In genomic region chr5:67605730-67606585, GRCh38 we compare ENCODE assay signal across 1 cellular context.
A peak's percentile ranks its signal among the peaks of the same experiment; 100 is the strongest.
TF ChIP-seq lines count a peak whose summit lies in the region.

No MANE protein-coding gene starts in this region.

TF ChIP-seq in HepG2, 621 proteins besides CTCF, POLR2A, EP300 and RAD21 (continued from another document and continues in another):
- TF ChIP-seq ZNF552 (CRISPR knock-in tag; IDR thresholded peaks at IDR 0.05; ENCODE audit: borderline replicate concordance) (no peak), TOE1 (CRISPR knock-in tag; IDR thresholded peaks at IDR 0.05) (no peak), ZNF607 (CRISPR knock-in tag; IDR thresholded peaks at IDR 0.05; ENCODE audit: borderline replicate concordance) (no peak), ZFP62 (CRISPR knock-in tag; IDR thresholded peaks at IDR 0.05) (no peak), TBP (CRISPR knock-in tag; IDR thresholded peaks at IDR 0.05) (no peak), ZNF710 (CRISPR knock-in tag; IDR thresholded peaks at IDR 0.05; ENCODE audit: borderline replicate concordance) (peak; percentile 74), TCF7 (IDR thresholded peaks at IDR 0.05; ENCODE audit: low read depth) (peak; percentile 70), CREM (IDR thresholded peaks at IDR 0.05) (peak; percentile 64; the same call in 1 of the 2 replicates), CREM (CRISPR knock-in tag; IDR thresholded peaks at IDR 0.05) (no peak), ISX (CRISPR knock-in tag; conservative IDR thresholded peaks at IDR 0.05) (no peak), ZNF639 (CRISPR knock-in tag; conservative IDR thresholded peaks at IDR 0.05) (no peak), ZMAT5 (CRISPR knock-in tag; IDR thresholded peaks at IDR 0.05; ENCODE audit: borderline replicate concordance, low read depth) (no peak), ZFP36L1 (CRISPR knock-in tag; IDR thresholded peaks at IDR 0.05) (no peak), SMYD3 (CRISPR knock-in tag; IDR thresholded peaks at IDR 0.05) (no peak), REL (CRISPR knock-in tag; conservative IDR thresholded peaks at IDR 0.05) (no peak), PAX8 (CRISPR knock-in tag; IDR thresholded peaks at IDR 0.05; ENCODE audit: borderline replicate concordance) (no peak), FOXA1 (IDR thresholded peaks at IDR 0.05) (no peak), FOXA1 (CRISPR knock-in tag; IDR thresholded peaks at IDR 0.05) (no peak), RCOR2 (CRISPR knock-in tag; IDR thresholded peaks at IDR 0.05) (no peak), ZFX (CRISPR knock-in tag; IDR thresholded peaks at IDR 0.05; ENCODE audit: low read depth) (no peak), ZNF646 (CRISPR knock-in tag; IDR thresholded peaks at IDR 0.05) (no peak), AHDC1 (CRISPR knock-in tag; IDR thresholded peaks at IDR 0.05; ENCODE audit: borderline replicate concordance) (peak; percentile 81; the same call in 1 of the 2 replicates), TARDBP (CRISPR knock-in tag; IDR thresholded peaks at IDR 0.05) (no peak; the same call in 1 of the 2 replicates), ZNF577 (CRISPR knock-in tag; IDR thresholded peaks at IDR 0.05; ENCODE audit: borderline replicate concordance, low read depth) (no peak), ZBTB44 (CRISPR knock-in tag; IDR thresholded peaks at IDR 0.05) (no peak), ZNF263 (CRISPR knock-in tag; IDR thresholded peaks at IDR 0.05) (0 out of 2 replicates have a peak, but pooled peaks have one; percentile 15), ZNF513 (CRISPR knock-in tag; conservative IDR thresholded peaks at IDR 0.05) (no peak), SIN3B (IDR thresholded peaks at IDR 0.05; ENCODE audit: low read length) (no peak), IRF1 (CRISPR knock-in tag; IDR thresholded peaks at IDR 0.05; ENCODE audit: low read depth) (no peak), MEF2D (CRISPR knock-in tag; IDR thresholded peaks at IDR 0.05) (0 out of 2 replicates have a peak, but pooled peaks have one; percentile 37), ZNF44 (CRISPR knock-in tag; IDR thresholded peaks at IDR 0.05) (0 out of 2 replicates have a peak, but pooled peaks have one; percentile 32), ZNF549 (CRISPR knock-in tag; IDR thresholded peaks at IDR 0.05) (no peak), SOX5 (CRISPR knock-in tag; IDR thresholded peaks at IDR 0.05; ENCODE audit: borderline replicate concordance) (peak; percentile 57), ZNF564 (CRISPR knock-in tag; IDR thresholded peaks at IDR 0.05) (0 out of 2 replicates have a peak, but pooled peaks have one; percentile 27), ONECUT2 (CRISPR knock-in tag; IDR thresholded peaks at IDR 0.05) (peak; percentile 98), ZNF441 (CRISPR knock-in tag; IDR thresholded peaks at IDR 0.05; ENCODE audit: borderline replicate concordance) (no peak), ZXDC (CRISPR knock-in tag; IDR thresholded peaks at IDR 0.05) (no peak)
